8 cellular contexts compared by ENCODE assay signal in the genomic region with DNA sequence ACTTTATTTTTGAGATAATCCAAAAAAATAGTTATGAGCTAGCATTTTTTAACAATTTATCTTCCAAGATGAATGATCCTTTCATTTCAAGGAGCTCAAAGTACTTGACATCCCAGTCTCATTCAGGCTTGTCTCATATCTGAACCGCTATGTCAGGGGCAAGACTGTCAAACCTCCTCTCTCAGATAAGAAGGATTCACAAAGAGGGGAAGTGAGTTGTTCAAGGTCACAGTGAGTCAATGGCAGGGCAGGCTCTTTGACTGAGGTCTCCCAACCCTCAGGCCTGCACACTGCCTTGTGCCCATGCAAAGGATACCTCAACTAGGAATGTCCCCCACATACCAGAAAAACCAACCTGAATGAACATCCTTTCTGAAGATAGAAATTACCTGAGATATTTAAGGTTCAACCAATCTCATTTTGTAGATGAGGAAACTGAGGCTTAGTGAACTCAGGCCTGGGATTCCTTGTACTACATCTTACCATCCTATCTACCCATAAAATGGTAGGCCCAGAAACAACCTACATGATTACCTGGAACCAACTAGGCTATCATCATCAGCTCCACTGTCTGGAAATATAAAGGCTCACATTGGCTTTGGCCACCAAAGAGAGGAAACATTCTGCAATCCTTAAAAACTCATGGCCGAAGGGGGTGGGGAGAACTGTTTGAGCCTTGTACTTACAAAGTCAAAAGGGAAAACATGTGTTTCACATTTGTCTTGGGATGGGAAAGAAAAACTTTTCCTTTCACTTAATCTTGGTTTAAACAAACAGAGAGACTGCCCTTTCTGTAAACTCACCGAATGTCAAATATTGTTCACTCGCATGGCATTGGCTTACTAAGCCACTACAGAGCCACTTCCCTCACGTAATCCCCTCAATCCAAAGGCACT. TPM values are rescaled to one million over a fixed set of nuclear protein-coding genes. Genes with fewer than 3 reads are reported as not detected.
A peak's percentile ranks its signal among the peaks of the same experiment; 100 is the strongest.
DNase-seq lines count a peak whose midpoint lies in the region; ATAC-seq, FAIRE-seq and TF ChIP-seq lines count a peak whose summit lies in the region.

No MANE protein-coding gene starts in this region.

- peak overlapping the region; percentile 62 for H3K9ac ChIP-seq in HCT116 (ENCODE audit: low read length)

- no peaks in the 10 kb centered on the region for H3K27me3 Mint-ChIP-seq in T-cell

- POLR2A ChIA-PET in HCT116 (lab: Charles Lee) (interaction anchor here (0.5 to 4.6 kb wide), 22 partner anchors 10 to 87 kb away, joined by 3 to 43 read pairs (median 4); no protein-coding TSS in a partner anchor), T-cell (lab: Charles Lee) (interaction anchor here (0.6 to 0.7 kb wide), 2 partner anchors 17 to 1862 kb away, joined by 3 to 6 read pairs; no protein-coding TSS in a partner anchor)

- no peak for TF ChIP-seq CTCF in HCT116 (IDR thresholded peaks at IDR 0.05 in 2 of 3, conservative IDR thresholded peaks at IDR 0.05 in 1 of 3; ENCODE audit: borderline replicate concordance in 1 of 3, insufficient read depth in 1 of 3, low read depth in 2 of 3, low read length in 2 of 3)
- no peak for TF ChIP-seq CTCF in fibroblast of the aortic adventitia (IDR thresholded peaks at IDR 0.05; ENCODE audit: insufficient read depth, low read length)

- intact Hi-C loops in HCT116 (cut with micrococcal nuclease) (loop anchor here (5.0 kb wide), 1 partner anchor 57 kb away; no protein-coding TSS in a partner anchor), left colon (cut with DNase I, micrococcal nuclease) (no loop called here)

- peak overlapping the region; percentile 84 for H2AFZ ChIP-seq in HCT116 (ENCODE audit: low read depth, low read length, poor library complexity, severe bottlenecking)

- no peak for DNase-seq in HCT116 (ENCODE audit: low read depth, low spot score)
- no peak for DNase-seq in T-cell
- peak; percentile 38 for DNase-seq in fibroblast of the aortic adventitia (ENCODE audit: low read depth)
- no peak for DNase-seq in small intestine
- no peak for DNase-seq in left colon
- DNase-seq in NCI-H2171 treated with DMSO at 0.1 percent for 48 hours (lab: John Stamatoyannopoulos, UW) = no peak

- no peak for FAIRE-seq in small intestine (lab: Jason Lieb, UNC)

- H3K9me2 ChIP-seq in HCT116 (ENCODE audit: insufficient read depth) = no peaks in the 10 kb centered on the region

- no peaks in the 10 kb centered on the region for H3K9me3 ChIP-seq in HCT116 (ENCODE audit: control insufficient read depth in 1 of 2, insufficient read depth in 1 of 2, low read depth in 1 of 2, low read length in 2 of 2)
- H3K9me3 ChIP-seq in small intestine (ENCODE audit: control insufficient read depth, low read depth) = no peaks in the 10 kb centered on the region

- H3K4me3 Mint-ChIP-seq in T-cell = no peak overlapping the region

- H3K27me3 ChIP-seq in HCT116 (ENCODE audit: insufficient read depth, low read length) = no peaks in the 10 kb centered on the region
- H3K27me3 ChIP-seq in small intestine (ENCODE audit: control insufficient read depth in 2 of 2, insufficient read depth in 2 of 2, low read length in 2 of 2) = no peaks in the 10 kb centered on the region

- H3K36me3 ChIP-seq in HCT116 (ENCODE audit: control insufficient read depth in 1 of 2, insufficient read depth in 2 of 2, low read length in 2 of 2) (no peaks in the 10 kb centered on the region), small intestine (ENCODE audit: control insufficient read depth in 2 of 2, insufficient read depth in 2 of 2, low read length in 2 of 2) (no peaks in the 10 kb centered on the region)

- H3K27ac ChIP-seq in HCT116 (ENCODE audit: low read depth, low read length) (peak overlapping the region; percentile 66), small intestine (ENCODE audit: low read depth in 1 of 2, low read length in 1 of 2) (peak overlapping the region; percentile 17 to 90)

- peak overlapping the region; percentile 68 for H3K4me2 ChIP-seq in HCT116 (ENCODE audit: low read length)

- no peaks in the 10 kb centered on the region for H3K36me3 Mint-ChIP-seq in T-cell

- no peaks in the 10 kb centered on the region for H3K79me2 ChIP-seq in HCT116 (ENCODE audit: insufficient read depth, low read length)

- H3K4me1 ChIP-seq in HCT116 (ENCODE audit: control insufficient read depth in 1 of 2, insufficient read depth in 2 of 2, low read length in 2 of 2) = peaks cover 25 to 56% of the 10 kb centered on the region in 2 experiments
- peaks cover 0 to 10% of the 10 kb centered on the region in 2 donors for H3K4me1 ChIP-seq in small intestine (ENCODE audit: control insufficient read depth in 2 of 2, insufficient read depth in 1 of 2, low read depth in 1 of 2, low read length in 1 of 2)

- peaks cover 42 to 61% (median 43%) of the 10 kb centered on the region in 3 donors for H3K4me1 Mint-ChIP-seq in T-cell

- H4K20me1 ChIP-seq in HCT116 (ENCODE audit: insufficient read depth) = no peaks in the 10 kb centered on the region

- H3K4me3 ChIP-seq in HCT116 (replicated peaks in 1 of 2; ENCODE audit: low read depth in 1 of 2, low read length in 2 of 2) = peak overlapping the region in 1 of 2 experiments; percentile 26; a peak in 1 of 4 replicates
- peak overlapping the region; percentile 37 for H3K4me3 ChIP-seq in fibroblast of the aortic adventitia (ENCODE audit: low read depth, low read length)
- no peak overlapping the region for H3K4me3 ChIP-seq in small intestine (ENCODE audit: low read depth in 1 of 2, low read length in 2 of 2)

- 68 to 85% (median 77%) methylated on average over 5 of the region's 5 CpGs for WGBS in small intestine, 3 donors

- no peak for ATAC-seq in HCT116
- no peak for ATAC-seq in T-cell (replicated peaks in 1 of 4)
- ATAC-seq in left colon = no peak
- ATAC-seq in GM21381 (IDR thresholded peaks at IDR 0.05; ENCODE audit: unreplicated experiment) = no peak
- ATAC-seq in GM18868 (IDR thresholded peaks at IDR 0.05; ENCODE audit: unreplicated experiment) = no peak

- no peaks in the 10 kb centered on the region for H3K9me3 Mint-ChIP-seq in T-cell

- TF ChIP-seq POLR2A in HCT116 (IDR thresholded peaks at IDR 0.05; ENCODE audit: borderline replicate concordance, extremely low read depth, insufficient read depth, insufficient read length) = no peak

- RAD21 ChIA-PET in HCT116 (lab: Charles Lee; ENCODE audit: low non-redundant PET in 1 of 2, low total read pairs in 2 of 2, uncharacterized antibody in 2 of 2, unreplicated experiment in 2 of 2) = interaction anchor here in 1 of 2 experiments (0.8 kb wide), 1 partner anchor 58 kb away, joined by 4 read pairs; no protein-coding TSS in a partner anchor

- H3K27ac Mint-ChIP-seq in T-cell = peak overlapping the region; percentile 83 to 84

- BruUV-seq in HCT116 (replicated peaks; lab: Mats Ljungman, UMichigan) = TSS peak; percentile 99

- CTCF ChIA-PET in HCT116 (lab: Charles Lee) = interaction anchor here (1.2 kb wide), 1 partner anchor 192 kb away, joined by 3 read pairs; a partner anchor contains a TSS
- CTCF ChIA-PET in T-cell (lab: Charles Lee) = interaction anchor here in 1 of 2 donors (0.6 to 1.1 kb wide), 2 partner anchors 12 to 18 kb away, joined by 3 to 4 read pairs; no protein-coding TSS in a partner anchor

- TF ChIP-seq RAD21 in HCT116 (IDR thresholded peaks at IDR 0.05; ENCODE audit: low read depth) = no peak

TF ChIP-seq in HCT116, 20 proteins besides CTCF, POLR2A, EP300 and RAD21:
- TF ChIP-seq JUND (IDR thresholded peaks at IDR 0.05) (no peak), POLR2AphosphoS5 (IDR thresholded peaks at IDR 0.05; ENCODE audit: low read depth, low read length) (no peak), SRF (IDR thresholded peaks at IDR 0.05; ENCODE audit: low read depth) (no peak), EZH2phosphoT487 (IDR thresholded peaks at IDR 0.05; ENCODE audit: borderline replicate concordance) (no peak), SIN3A (IDR thresholded peaks at IDR 0.05; ENCODE audit: low read depth) (peak; percentile 69; the same call in 1 of the 2 replicates)

RNA-seq across cellular contexts. Expression of a gene that starts 51.1 kb away (rescaled TPM):
- total RNA-seq in HCT116 (2021; ENCODE audit: unreplicated experiment) (75.4 TPM), T-cell (1 to 10 TPM in 3 of 5 donors, under 1 TPM in 2; 0.26 to 3.3 (median 1.4) TPM), fibroblast of the aortic adventitia (ENCODE audit: low replicate concordance) (0.57 and 6.2 TPM in 2 replicates), left colon (10 to 100 TPM in 1 of 2 donors, 1 to 10 TPM in 1; 8.2 to 11.7 TPM)
- polyA plus RNA-seq in HCT116 (2012) = 105 and 129 TPM in 2 replicates
- polyA plus RNA-seq in small intestine = 1 to 10 TPM; 3.0 to 7.7 (median 4.2) TPM
